ENCODE assay signal across 21 cellular contexts in genomic region chr19:31880283-31880682, GRCh38.
DNase-seq lines count a peak whose midpoint lies in the region; ATAC-seq, FAIRE-seq and TF ChIP-seq lines count a peak whose summit lies in the region.
"Had no signal": no experiment of that assay in that cellular context is flagged by ENCODE, and none has a peak within 500 bp of the region (broad histone marks: within the 10 kb centered on the region; RNA-seq: fewer than 3 reads in every experiment).

No MANE protein-coding gene starts in this region.

- H3K27ac Mint-ChIP-seq in endodermal cell = no peak overlapping the region
- H3K27ac Mint-ChIP-seq in stimulated activated naive B cell treated with anti-CD40 and anti-IgM and Interleukin-4, amounts not matched to agents 10 μg/mL and 1 μg/mL and 100 μg/mL, for 72 hours = no peak overlapping the region
- H3K27ac Mint-ChIP-seq: CD4-positive, alpha-beta memory T cell; GM23338; HFFc6 had no signal

- no peak overlapping the region for H3K18ac ChIP-seq in H1 (ENCODE audit: extremely low read depth, low read length)

- FAIRE-seq in H1 (lab: Jason Lieb, UNC) = no peak
- FAIRE-seq: GM12891, GM18507, H54 had no signal

- no peak overlapping the region for H3K27ac ChIP-seq in H1 (ENCODE audit: low read depth, low read length)
- H3K27ac ChIP-seq in endodermal cell (ENCODE audit: low read depth, low read length) = no peak overlapping the region
- no peak overlapping the region for H3K27ac ChIP-seq in left ventricle myocardium inferior (replicated peaks)

- H3K4me3 ChIP-seq in H1 (ENCODE audit: extremely low read depth in 1 of 4, insufficient read depth in 2 of 4, low read depth in 3 of 4, low read length in 4 of 4) = no peak overlapping the region
- H3K4me3 ChIP-seq in endodermal cell (ENCODE audit: low read length) = no peak overlapping the region
- H3K4me3 ChIP-seq in left ventricle myocardium inferior = no peak overlapping the region
- H3K4me3 ChIP-seq: GM23338, HAP-1 had no signal

- no peak overlapping the region for H3K14ac ChIP-seq in H1 (ENCODE audit: insufficient read length)

- no peak for TF ChIP-seq RAD21 in H1 (IDR thresholded peaks at IDR 0.05 in 1 of 2, conservative IDR thresholded peaks at IDR 0.05 in 1 of 2; ENCODE audit: low read depth in 2 of 2, low read length in 2 of 2)

- H3K23me2 ChIP-seq in H1 (ENCODE audit: low read depth, low read length) = no peaks in the 10 kb centered on the region

- H4K20me1 ChIP-seq in H1 (replicated peaks in 1 of 2; ENCODE audit: control insufficient read depth in 1 of 2, insufficient read depth in 2 of 2, low read length in 2 of 2) = no peaks in the 10 kb centered on the region

- H2BK15ac ChIP-seq in H1 (ENCODE audit: low read length) = no peak overlapping the region

- H3K56ac ChIP-seq in H1 (replicated peaks; ENCODE audit: insufficient read length, low read depth, low read length) = peak overlapping the region; percentile 37

- no peaks in the 10 kb centered on the region for H3K36me3 Mint-ChIP-seq in endodermal cell (ENCODE audit: low read depth)
- H3K36me3 Mint-ChIP-seq in stimulated activated naive B cell treated with anti-CD40 and anti-IgM and Interleukin-4, amounts not matched to agents 10 μg/mL and 1 μg/mL and 100 μg/mL, for 72 hours = no peaks in the 10 kb centered on the region
- H3K36me3 Mint-ChIP-seq: CD4-positive, alpha-beta memory T cell had no signal

- WGBS in H1 (ENCODE audit: extremely low coverage in 1 of 2, insufficient coverage in 1 of 2, insufficient read length in 1 of 2, insufficient replicate concordance in 2 of 2, low coverage in 1 of 2, low lambda C conversion rate in 2 of 2, missing lambda C conversion rate in 1 of 2), 2 experiments = 81% methylated on average over 2 of the region's 2 CpGs; no CpG with 5 or more reads in 1 of the 2 experiments
- 70% methylated on average over 2 of the region's 2 CpGs; no CpG with 5 or more reads in 1 of the 2 experiments for WGBS in endodermal cell (ENCODE audit: insufficient coverage in 1 of 2, insufficient read length in 1 of 2), 2 experiments

- no peak for TF ChIP-seq POLR2A in H1 (IDR thresholded peaks at IDR 0.05; ENCODE audit: control extremely low read depth in 1 of 2, low read depth in 2 of 2, low read length in 2 of 2)

- no peak overlapping the region for H2BK20ac ChIP-seq in H1 (ENCODE audit: low read length)

- no peak overlapping the region for H4K5ac ChIP-seq in H1 (ENCODE audit: insufficient read length, low read depth, low read length)

- H2BK12ac ChIP-seq in H1 (ENCODE audit: low read depth, low read length) = no peak overlapping the region

- H3K27me3 ChIP-seq in H1 (replicated peaks in 1 of 4; ENCODE audit: control insufficient read depth in 3 of 4, extremely low read depth in 1 of 4, insufficient read depth in 3 of 4, low read length in 3 of 4) (peaks cover 0 to 2% (median 0%) of the 10 kb centered on the region in 4 experiments; a peak in 2 of 7 replicates), endodermal cell (ENCODE audit: control insufficient read depth, insufficient read depth, low read length, poor library complexity, severe bottlenecking) (no peaks in the 10 kb centered on the region), left ventricle myocardium inferior (ENCODE audit: low read depth) (no peaks in the 10 kb centered on the region)

- H3K4me2 ChIP-seq in H1 (ENCODE audit: insufficient read depth in 1 of 2, low read depth in 2 of 2, low read length in 2 of 2) = no peak overlapping the region
- H3K4me2 ChIP-seq: GM23338 had no signal

- no peaks in the 10 kb centered on the region for H3K79me2 ChIP-seq in H1 (ENCODE audit: control insufficient read depth in 1 of 2, insufficient read depth in 2 of 2, low read length in 2 of 2)

- peaks cover 0 to 3% of the 10 kb centered on the region in 2 experiments; a peak in 1 of 4 replicates for H3K9me3 ChIP-seq in H1 (ENCODE audit: insufficient read depth in 2 of 2, low read depth in 1 of 2, low read length in 1 of 2)
- no peaks in the 10 kb centered on the region for H3K9me3 ChIP-seq in endodermal cell (ENCODE audit: control insufficient read depth, low read length)
- no peaks in the 10 kb centered on the region for H3K9me3 ChIP-seq in left ventricle myocardium inferior (replicated peaks)
- H3K9me3 ChIP-seq: HAP-1 had no signal

- no peak overlapping the region for H4K91ac ChIP-seq in H1 (replicated peaks; ENCODE audit: insufficient read length, low read length)

- TF ChIP-seq CTCF in H1 (IDR thresholded peaks at IDR 0.05; ENCODE audit: control extremely low read depth in 1 of 3, insufficient read depth in 1 of 3, low read depth in 1 of 3, low read length in 3 of 3) (no peak), endodermal cell (conservative IDR thresholded peaks at IDR 0.05) (no peak), left ventricle myocardium inferior (IDR thresholded peaks at IDR 0.05; ENCODE audit: borderline replicate concordance) (no peak)

- no peak overlapping the region for H2AK5ac ChIP-seq in H1 (ENCODE audit: low read depth, low read length)

- DNase-seq in Right ventricle myocardium superior (no peak), left cardiac atrium (no peak), H1 (ENCODE audit: low read depth in 1 of 2, low spot score in 2 of 2) (no peak), endodermal cell (peak; percentile 56), left ventricle myocardium inferior (peak; percentile 19)
- DNase-seq in stimulated activated CD8-positive, alpha-beta memory T cell treated with anti-CD3 and anti-CD28 coated beads, Interleukin-4, amount 100 ng/mL, for 48 hours = no peak
- DNase-seq in stimulated activated naive B cell treated with anti-CD40 and anti-IgM and Interleukin-4, amounts not matched to agents 10 μg/mL and 1 μg/mL and 100 μg/mL, for 72 hours = no peak
- DNase-seq: C1 segment of cervical spinal cord; Calu3; CD4-positive, alpha-beta memory T cell; COR-L47; DMS53; DMS79 treated with DMSO at 0.1 percent for 48 hours; GF-D8; HFFc6 had no signal

- H3K4me1 Mint-ChIP-seq in endodermal cell = peaks cover 3% of the 10 kb centered on the region
- H3K4me1 Mint-ChIP-seq in stimulated activated naive B cell treated with anti-CD40 and anti-IgM and Interleukin-4, amounts not matched to agents 10 μg/mL and 1 μg/mL and 100 μg/mL, for 72 hours = no peaks in the 10 kb centered on the region
- H3K4me1 Mint-ChIP-seq: CD4-positive, alpha-beta memory T cell had no signal

- H3K4ac ChIP-seq in H1 (replicated peaks; ENCODE audit: insufficient read length, low read depth, low read length) = no peak overlapping the region

- ATAC-seq in Right ventricle myocardium superior (ENCODE audit: poor library complexity) = peak; percentile 96
- ATAC-seq in left cardiac atrium = no peak
- ATAC-seq in HG02840 (IDR thresholded peaks at IDR 0.05; ENCODE audit: low FRiP score, unreplicated experiment) = no peak
- ATAC-seq in stimulated activated naive B cell treated with anti-CD40 and anti-IgM and Interleukin-4, amounts not matched to agents 10 μg/mL and 1 μg/mL and 100 μg/mL, for 72 hours (replicated peaks) = no peak
- ATAC-seq: GM23338 had no signal

- H3K4me3 Mint-ChIP-seq in endodermal cell = no peak overlapping the region
- H3K4me3 Mint-ChIP-seq in stimulated activated naive B cell treated with anti-CD40 and anti-IgM and Interleukin-4, amounts not matched to agents 10 μg/mL and 1 μg/mL and 100 μg/mL, for 72 hours = no peak overlapping the region
- H3K4me3 Mint-ChIP-seq: CD4-positive, alpha-beta memory T cell; GM23338; HFFc6 had no signal

- H3K36me3 ChIP-seq in H1 (ENCODE audit: control insufficient read depth in 2 of 4, insufficient read depth in 4 of 4, low read length in 3 of 4) (no peaks in the 10 kb centered on the region), endodermal cell (ENCODE audit: control insufficient read depth, insufficient read depth, low read length) (no peaks in the 10 kb centered on the region), left ventricle myocardium inferior (no peaks in the 10 kb centered on the region)
- H3K36me3 ChIP-seq: HAP-1 had no signal

- H3K79me1 ChIP-seq in H1 (ENCODE audit: low read depth, low read length) = no peaks in the 10 kb centered on the region

- no peak for TF ChIP-seq EP300 in H1 (IDR thresholded peaks at IDR 0.05; ENCODE audit: borderline replicate concordance in 1 of 2, low read depth in 2 of 2, low read length in 2 of 2)

- intact Hi-C loops in Right ventricle myocardium superior (cut with DNase I) = no loop called here
- intact Hi-C loops in left cardiac atrium (cut with DNase I) = no loop called here
- intact Hi-C loops in left ventricle myocardium inferior (cut with micrococcal nuclease) = no loop called here

- POLR2A ChIA-PET in H1 (lab: Charles Lee; ENCODE audit: partially characterized antibody) = no interaction called here

- CTCF ChIA-PET in H1 (lab: Charles Lee; ENCODE audit: partially characterized antibody) = interaction anchor here (0.8 kb wide), 2 partner anchors 33 to 524 kb away, joined by 3 to 4 read pairs; no protein-coding TSS in a partner anchor

- no peaks in the 10 kb centered on the region for H3K27me3 Mint-ChIP-seq in endodermal cell (ENCODE audit: insufficient read depth)
- H3K27me3 Mint-ChIP-seq in stimulated activated naive B cell treated with anti-CD40 and anti-IgM and Interleukin-4, amounts not matched to agents 10 μg/mL and 1 μg/mL and 100 μg/mL, for 72 hours = no peaks in the 10 kb centered on the region
- H3K27me3 Mint-ChIP-seq: CD4-positive, alpha-beta memory T cell had no signal

- no peak overlapping the region for H2AFZ ChIP-seq in H1 (ENCODE audit: low read length)
- H2AFZ ChIP-seq: GM23338 had no signal

- no peak overlapping the region for H3K23ac ChIP-seq in H1 (ENCODE audit: insufficient read length)

- no peak overlapping the region for H3K9ac ChIP-seq in H1 (replicated peaks in 1 of 4; ENCODE audit: extremely low read depth in 1 of 4, low read depth in 3 of 4, low read length in 3 of 4)
- H3K9ac ChIP-seq in endodermal cell (ENCODE audit: extremely low read depth, low read length, poor library complexity, severe bottlenecking) = no peak overlapping the region

- H2BK120ac ChIP-seq in H1 (replicated peaks; ENCODE audit: low read depth, low read length) = no peak overlapping the region

- H3K4me1 ChIP-seq in H1 (replicated peaks in 1 of 4; ENCODE audit: control insufficient read depth in 3 of 4, insufficient read depth in 4 of 4, low read length in 3 of 4) = no peaks in the 10 kb centered on the region
- H3K4me1 ChIP-seq in endodermal cell (ENCODE audit: control insufficient read depth, insufficient read depth, low read length) = no peaks in the 10 kb centered on the region
- H3K4me1 ChIP-seq in left ventricle myocardium inferior = peaks cover 10% of the 10 kb centered on the region
- H3K4me1 ChIP-seq: HAP-1 had no signal

- H4K8ac ChIP-seq in H1 (ENCODE audit: extremely low read depth, insufficient read depth, low read length) = no peak overlapping the region

- H2BK5ac ChIP-seq in H1 (ENCODE audit: low read depth, low read length) = no peak overlapping the region

- no peaks in the 10 kb centered on the region for H3K9me3 Mint-ChIP-seq in endodermal cell
- H3K9me3 Mint-ChIP-seq in stimulated activated naive B cell treated with anti-CD40 and anti-IgM and Interleukin-4, amounts not matched to agents 10 μg/mL and 1 μg/mL and 100 μg/mL, for 72 hours = peaks cover 3 to 9% of the 10 kb centered on the region in 2 donors

TF ChIP-seq in H1, 55 proteins besides CTCF, POLR2A, EP300 and RAD21 (continues in another document):
- TF ChIP-seq SUZ12 (IDR thresholded peaks at IDR 0.05; ENCODE audit: low read length) (no peak), ZNF274 (IDR thresholded peaks at IDR 0.05; ENCODE audit: borderline replicate concordance, extremely low read depth, low read length) (no peak), FOSL1 (IDR thresholded peaks at IDR 0.05; ENCODE audit: insufficient read depth, low read depth, low read length) (no peak)

Comparison
In these comparisons a context has a peak if more than half of its experiments do, and no peak if none do; other contexts are left out.
1. DNase-seq: peak in endodermal cell (single experiment) and left ventricle myocardium inferior (single experiment); none in Right ventricle myocardium superior (single experiment), left cardiac atrium (single experiment), H1 (0 of 2), stimulated activated CD8-positive, alpha-beta memory T cell treated with anti-CD3 and anti-CD28 coated beads, Interleukin-4, amount 100 ng/mL, for 48 hours (single experiment) and stimulated activated naive B cell treated with anti-CD40 and anti-IgM and Interleukin-4, amounts not matched to agents 10 μg/mL and 1 μg/mL and 100 μg/mL, for 72 hours (single experiment).